25 cellular contexts compared by ENCODE assay signal in genomic region chr2:235543851-235544686, GRCh38. TPM values are rescaled to one million over a fixed set of nuclear protein-coding genes. Genes with fewer than 3 reads are reported as not detected.
A peak's percentile ranks its signal among the peaks of the same experiment; 100 is the strongest.
DNase-seq lines count a peak whose midpoint lies in the region; ATAC-seq and TF ChIP-seq lines count a peak whose summit lies in the region.
"Had no signal": no experiment of that assay in that cellular context is flagged by ENCODE, and none has a peak within 500 bp of the region (broad histone marks: within the 10 kb centered on the region; RNA-seq: fewer than 3 reads in every experiment).

No MANE protein-coding gene starts in this region.

- intact Hi-C loops in Calu3 (cut with micrococcal nuclease; ENCODE audit: unreplicated experiment) = no loop called here

- no peak for ATAC-seq in GM18861 (IDR thresholded peaks at IDR 0.05; ENCODE audit: unreplicated experiment)
- ATAC-seq: activated naive CD8-positive, alpha-beta T cell treated with anti-CD3 and anti-CD28 coated beads, Interleukin-2, amount 50 U/mL, for 24 hours; left ventricle myocardium superior; natural killer cell had no signal

- no peaks in the 10 kb centered on the region for H3K27me3 ChIP-seq in mucosa of stomach (ENCODE audit: control insufficient read depth, insufficient read depth, low read length)
- H3K27me3 ChIP-seq: BE2C, suprapubic skin, uterus had no signal

- peak overlapping the region; percentile 59 for H3K4me3 Mint-ChIP-seq in Calu3 (ENCODE audit: low read depth, unreplicated experiment)
- H3K4me3 Mint-ChIP-seq: activated CD4-positive, alpha-beta T cell treated with anti-CD3 and anti-CD28 coated beads, Interleukin-2, amount 10 ng/mL, durations not matched to agents 7 days and 5 days; activated naive CD8-positive, alpha-beta T cell treated with anti-CD3 and anti-CD28 coated beads, Interleukin-2, amount 50 U/mL, for 24 hours; activated T-cell treated with anti-CD3 and anti-CD28 coated beads, Interleukin-2, amount 50 U/mL, for 24 hours; natural killer cell had no signal

- H3K9me3 ChIP-seq in mucosa of stomach (ENCODE audit: control insufficient read depth, low read length) = no peaks in the 10 kb centered on the region
- H3K9me3 ChIP-seq: BE2C, suprapubic skin, uterus had no signal

- peaks cover 32% of the 10 kb centered on the region for H3K4me1 ChIP-seq in mucosa of stomach (ENCODE audit: control insufficient read depth, insufficient read depth, low read length)
- H3K4me1 ChIP-seq: uterus had no signal

- H3K27ac Mint-ChIP-seq in Calu3 (ENCODE audit: unreplicated experiment) = peak overlapping the region; percentile 48
- H3K27ac Mint-ChIP-seq: activated CD4-positive, alpha-beta T cell treated with anti-CD3 and anti-CD28 coated beads, Interleukin-2, amount 10 ng/mL, durations not matched to agents 7 days and 5 days; activated naive CD8-positive, alpha-beta T cell treated with anti-CD3 and anti-CD28 coated beads, Interleukin-2, amount 50 U/mL, for 24 hours; activated T-cell treated with anti-CD3 and anti-CD28 coated beads, Interleukin-2, amount 50 U/mL, for 24 hours; endodermal cell; natural killer cell had no signal

- no peaks in the 10 kb centered on the region for H3K9me3 Mint-ChIP-seq in Calu3 (ENCODE audit: low read depth, unreplicated experiment)
- H3K9me3 Mint-ChIP-seq: activated CD4-positive, alpha-beta T cell treated with anti-CD3 and anti-CD28 coated beads, Interleukin-2, amount 10 ng/mL, durations not matched to agents 7 days and 5 days; activated naive CD8-positive, alpha-beta T cell treated with anti-CD3 and anti-CD28 coated beads, Interleukin-2, amount 50 U/mL, for 24 hours; activated T-cell treated with anti-CD3 and anti-CD28 coated beads, Interleukin-2, amount 50 U/mL, for 24 hours; endodermal cell; natural killer cell had no signal

- H3K27me3 Mint-ChIP-seq in Calu3 (ENCODE audit: unreplicated experiment) = no peaks in the 10 kb centered on the region
- H3K27me3 Mint-ChIP-seq: activated CD4-positive, alpha-beta T cell treated with anti-CD3 and anti-CD28 coated beads, Interleukin-2, amount 10 ng/mL, durations not matched to agents 7 days and 5 days had no signal

- H3K36me3 Mint-ChIP-seq in Calu3 (ENCODE audit: insufficient read depth, unreplicated experiment) = peaks cover 10% of the 10 kb centered on the region
- H3K36me3 Mint-ChIP-seq: natural killer cell had no signal

- CTCF ChIA-PET in Calu3 (lab: Charles Lee) = interaction anchor here (0.7 to 1.3 kb wide), 2 partner anchors 8 to 33 kb away, joined by 3 to 6 read pairs; no protein-coding TSS in a partner anchor

- peak overlapping the region; percentile 51 for H3K9ac ChIP-seq in mucosa of stomach (ENCODE audit: low read length)

- TF ChIP-seq CTCF in Calu3 (IDR thresholded peaks at IDR 0.05; ENCODE audit: unreplicated experiment) (no peak), VCaP (conservative IDR thresholded peaks at IDR 0.05) (no peak)

- H3K27ac ChIP-seq in VCaP = peak overlapping the region; percentile 92
- peak overlapping the region; percentile 9 for H3K27ac ChIP-seq in temporal lobe (ENCODE audit: low read depth, low read length)
- H3K27ac ChIP-seq: suprapubic skin, uterus had no signal

- DNase-seq in Calu3 (peak; percentile 43), globus pallidus (ENCODE audit: low spot score) (no peak)
- no peak for DNase-seq in activated CD8-positive, alpha-beta memory T cell treated with anti-CD3 and anti-CD28 coated beads, Interleukin-2, amount 50 U/mL, for 4 hours
- DNase-seq: ACHN; activated CD4-positive, alpha-beta T cell treated with anti-CD3 and anti-CD28 coated beads, Interleukin-2, amount 10 ng/mL, durations not matched to agents 7 days and 5 days; activated gamma-delta T cell treated with Interleukin-2 at 50 U/mL for 16 hours; activated naive CD8-positive, alpha-beta T cell treated with anti-CD3 and anti-CD28 coated beads, Interleukin-2, amount 50 U/mL, for 24 hours; activated T-cell treated with anti-CD3 and anti-CD28 coated beads, Interleukin-2, amount 50 U/mL, for 24 hours; BE2C; central memory CD4-positive, alpha-beta T cell; dermis blood vessel endothelial cell; IMR-90; left ventricle myocardium superior; natural killer cell; NCI-H2107; SIG-M5; stimulated activated naive CD4-positive, alpha-beta T cell; T1000; uterus had no signal

- peaks cover 43% of the 10 kb centered on the region for H3K4me1 Mint-ChIP-seq in Calu3 (ENCODE audit: low read depth, unreplicated experiment)
- H3K4me1 Mint-ChIP-seq: activated CD4-positive, alpha-beta T cell treated with anti-CD3 and anti-CD28 coated beads, Interleukin-2, amount 10 ng/mL, durations not matched to agents 7 days and 5 days; activated naive CD8-positive, alpha-beta T cell treated with anti-CD3 and anti-CD28 coated beads, Interleukin-2, amount 50 U/mL, for 24 hours; natural killer cell had no signal

- BruUV-seq in Calu3 (replicated peaks; lab: Mats Ljungman, UMichigan) = no TSS peak

- no peaks in the 10 kb centered on the region for H3K36me3 ChIP-seq in mucosa of stomach (ENCODE audit: control insufficient read depth, insufficient read depth, low read length)
- H3K36me3 ChIP-seq: BE2C, suprapubic skin, uterus had no signal

- no peak overlapping the region for H3K4me3 ChIP-seq in mucosa of stomach (ENCODE audit: low read length)
- H3K4me3 ChIP-seq: suprapubic skin, uterus had no signal

RNA-seq across cellular contexts. Expression of gene AGAP1, which starts 50.2 kb away (rescaled TPM):
- 56.4 and 63.8 TPM in 2 replicates for total RNA-seq in Calu3 (2022)
- total RNA-seq in temporal lobe = 35.2 TPM
